In the genomic region with DNA sequence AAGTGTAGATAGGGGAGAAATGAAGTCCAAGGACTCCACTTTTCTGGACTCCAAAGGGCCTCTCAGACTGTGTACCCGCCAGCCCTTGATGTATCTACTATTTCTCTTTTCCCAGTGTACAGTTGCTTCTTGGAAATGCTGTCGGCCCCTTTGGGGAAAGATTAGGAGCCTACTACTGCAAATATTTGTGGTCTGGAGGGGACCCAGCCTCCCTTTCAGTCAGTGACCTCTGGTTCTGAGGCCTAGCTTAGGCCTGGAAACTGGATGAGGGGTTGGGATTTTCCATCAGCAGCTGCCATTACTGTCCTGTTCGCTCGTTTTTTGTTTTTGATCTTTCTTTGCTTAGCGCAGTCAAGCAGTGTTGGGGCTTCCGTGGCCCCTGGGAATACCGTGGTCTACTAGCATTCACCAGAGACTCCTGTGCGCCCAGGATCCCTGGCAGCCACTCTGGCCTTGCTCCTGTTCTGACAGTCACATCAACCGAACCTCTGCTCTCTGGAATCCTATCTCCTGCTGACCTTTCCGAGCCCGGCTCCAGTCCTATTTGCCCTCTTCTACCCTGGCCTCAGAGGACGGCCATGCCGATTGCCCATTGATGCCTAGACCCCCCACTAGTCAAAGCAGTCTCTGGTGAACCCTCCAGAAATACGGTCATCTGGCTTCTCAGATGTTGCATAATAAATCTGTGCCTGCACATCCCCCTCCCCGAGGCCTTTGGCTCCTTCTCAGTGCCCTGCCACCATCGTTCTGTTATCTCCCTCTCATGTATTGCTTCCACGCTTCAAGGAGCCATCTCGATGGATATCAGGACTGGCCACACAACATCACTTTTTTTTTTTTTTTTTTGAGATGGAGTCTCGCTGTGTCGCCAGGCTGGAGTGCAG, we compare ENCODE assay signal across 2 cellular contexts.
TF ChIP-seq lines count a peak whose summit lies in the region.

No MANE protein-coding gene starts in this region.

TF ChIP-seq in HCT116, 20 proteins besides CTCF, POLR2A, EP300 and RAD21:
- no peak for TF ChIP-seq POLR2AphosphoS5 (IDR thresholded peaks at IDR 0.05; ENCODE audit: low read depth, low read length)
- TF ChIP-seq ATF3 (IDR thresholded peaks at IDR 0.05): no peak
- 0 out of 2 replicates have a peak, but pooled peaks have one; percentile 19 for TF ChIP-seq ZFX (IDR thresholded peaks at IDR 0.05)
- no peak for TF ChIP-seq CBX3 (IDR thresholded peaks at IDR 0.05; ENCODE audit: low read depth)

TF ChIP-seq in K562, 482 proteins besides CTCF, POLR2A, EP300 and RAD21:
- TF ChIP-seq CCNT2 (IDR thresholded peaks at IDR 0.05; ENCODE audit: borderline replicate concordance, extremely low read depth, insufficient read length, low read depth, low read length): no peak
- no peak for TF ChIP-seq ZNF75A (CRISPR knock-in tag; IDR thresholded peaks at IDR 0.05)
- TF ChIP-seq, protein P1, sequence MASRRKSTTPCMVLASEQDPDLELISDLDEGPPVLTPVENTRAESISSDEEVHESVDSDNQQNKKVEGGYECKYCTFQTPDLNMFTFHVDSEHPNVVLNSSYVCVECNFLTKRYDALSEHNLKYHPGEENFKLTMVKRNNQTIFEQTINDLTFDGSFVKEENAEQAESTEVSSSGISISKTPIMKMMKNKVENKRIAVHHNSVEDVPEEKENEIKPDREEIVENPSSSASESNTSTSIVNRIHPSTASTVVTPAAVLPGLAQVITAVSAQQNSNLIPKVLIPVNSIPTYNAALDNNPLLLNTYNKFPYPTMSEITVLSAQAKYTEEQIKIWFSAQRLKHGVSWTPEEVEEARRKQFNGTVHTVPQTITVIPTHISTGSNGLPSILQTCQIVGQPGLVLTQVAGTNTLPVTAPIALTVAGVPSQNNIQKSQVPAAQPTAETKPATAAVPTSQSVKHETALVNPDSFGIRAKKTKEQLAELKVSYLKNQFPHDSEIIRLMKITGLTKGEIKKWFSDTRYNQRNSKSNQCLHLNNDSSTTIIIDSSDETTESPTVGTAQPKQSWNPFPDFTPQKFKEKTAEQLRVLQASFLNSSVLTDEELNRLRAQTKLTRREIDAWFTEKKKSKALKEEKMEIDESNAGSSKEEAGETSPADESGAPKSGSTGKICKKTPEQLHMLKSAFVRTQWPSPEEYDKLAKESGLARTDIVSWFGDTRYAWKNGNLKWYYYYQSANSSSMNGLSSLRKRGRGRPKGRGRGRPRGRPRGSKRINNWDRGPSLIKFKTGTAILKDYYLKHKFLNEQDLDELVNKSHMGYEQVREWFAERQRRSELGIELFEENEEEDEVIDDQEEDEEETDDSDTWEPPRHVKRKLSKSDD (conservative IDR thresholded peaks at IDR 0.05; ENCODE audit: low read length): no peak
- no peak for TF ChIP-seq SMARCC2 (IDR thresholded peaks at IDR 0.05; ENCODE audit: low read depth)
- TF ChIP-seq ZNF408 (CRISPR knock-in tag; IDR thresholded peaks at IDR 0.05; ENCODE audit: low read depth): no peak
- no peak for TF ChIP-seq YY1 (IDR thresholded peaks at IDR 0.05; ENCODE audit: borderline replicate concordance in 1 of 3, control insufficient read depth in 1 of 3, extremely low read depth in 1 of 3, insufficient read depth in 3 of 3, insufficient read length in 1 of 3, insufficient replicate concordance in 2 of 3, low read depth in 1 of 3, low read length in 2 of 3)
- TF ChIP-seq ZNF316 (IDR thresholded peaks at IDR 0.05): no peak
- TF ChIP-seq POLR3A (IDR thresholded peaks at IDR 0.05; ENCODE audit: borderline replicate concordance, extremely low read depth, insufficient read depth, insufficient read length): no peak
- TF ChIP-seq NFE2 (IDR thresholded peaks at IDR 0.05; ENCODE audit: low read depth): no peak
- no peak for TF ChIP-seq CBFA2T3 (IDR thresholded peaks at IDR 0.05)
- TF ChIP-seq USF2 (CRISPR knock-in tag; IDR thresholded peaks at IDR 0.05): no peak
- no peak for TF ChIP-seq ZNF57 (CRISPR knock-in tag; IDR thresholded peaks at IDR 0.05)
- no peak for TF ChIP-seq POLR2AphosphoS2 (IDR thresholded peaks at IDR 0.05; ENCODE audit: low read length)
- 0 out of 4 replicates have a peak, but pooled peaks of 1 of the 2 experiments have one; percentile 18 for TF ChIP-seq RCOR1 (IDR thresholded peaks at IDR 0.05; ENCODE audit: borderline replicate concordance in 1 of 2, low read depth in 2 of 2, low read length in 2 of 2)
- TF ChIP-seq PHF21A (IDR thresholded peaks at IDR 0.05; ENCODE audit: borderline replicate concordance, low read depth): no peak
- peak; percentile 53 for TF ChIP-seq ZFX (CRISPR knock-in tag; IDR thresholded peaks at IDR 0.05)
- no peak for TF ChIP-seq ZNF354B (CRISPR knock-in tag; IDR thresholded peaks at IDR 0.05)
- TF ChIP-seq CBX1 (IDR thresholded peaks at IDR 0.05; ENCODE audit: low read depth): no peak
TF ChIP-seq in K562: peak in this region for 2.
